In the genomic region with DNA sequence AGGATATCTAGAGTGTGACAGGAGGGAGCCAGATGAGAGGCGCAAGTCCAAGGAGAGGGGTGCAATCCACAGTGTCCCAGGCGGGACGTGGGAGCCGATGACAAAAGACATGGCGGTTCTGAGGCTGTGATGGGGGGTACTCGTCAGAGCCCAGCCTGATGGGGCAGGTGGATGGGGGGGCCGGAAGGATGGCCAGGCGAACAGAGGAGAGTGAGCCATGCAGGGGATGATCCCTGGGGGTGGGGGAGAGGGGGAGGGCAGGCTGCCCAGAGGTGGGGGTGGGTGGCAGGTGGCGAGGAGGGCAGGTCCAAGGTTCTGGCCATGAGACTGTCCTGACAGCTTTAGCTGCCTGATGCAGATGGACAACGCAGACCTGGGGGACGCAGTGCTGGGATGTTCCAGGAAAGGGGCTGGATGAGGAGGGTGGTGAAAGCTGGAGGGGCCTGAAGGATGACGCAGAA, we compare ENCODE assay signal across 1 cellular context.
TF ChIP-seq lines count a peak whose summit lies in the region.

No MANE protein-coding gene starts in this region.

TF ChIP-seq in A549, 52 proteins besides CTCF, POLR2A, EP300 and RAD21 (continued from another document):
- TF ChIP-seq TP53 (CRISPR knock-in tag; IDR thresholded peaks at IDR 0.05) (no peak), MAFK (IDR thresholded peaks at IDR 0.05; ENCODE audit: partially characterized antibody) (no peak), CBX2 (IDR thresholded peaks at IDR 0.05; ENCODE audit: borderline replicate concordance, low read depth) (no peak), ZC3H11A (IDR thresholded peaks at IDR 0.05) (no peak), POLR2AphosphoS2 (conservative IDR thresholded peaks at IDR 0.05; ENCODE audit: low read length) (no peak), CEBPB (IDR thresholded peaks at IDR 0.05) (no peak), FOXS1 (CRISPR knock-in tag; IDR thresholded peaks at IDR 0.05) (no peak), HDAC2 (IDR thresholded peaks at IDR 0.05) (no peak), JUN (IDR thresholded peaks at IDR 0.05) (no peak), RFX5 (IDR thresholded peaks at IDR 0.05) (no peak), EHMT2 (IDR thresholded peaks at IDR 0.05; ENCODE audit: low read depth) (no peak), ZSCAN20 (CRISPR knock-in tag; IDR thresholded peaks at IDR 0.05) (no peak), SMC3 (IDR thresholded peaks at IDR 0.05) (no peak)
- TF ChIP-seq, protein P1, sequence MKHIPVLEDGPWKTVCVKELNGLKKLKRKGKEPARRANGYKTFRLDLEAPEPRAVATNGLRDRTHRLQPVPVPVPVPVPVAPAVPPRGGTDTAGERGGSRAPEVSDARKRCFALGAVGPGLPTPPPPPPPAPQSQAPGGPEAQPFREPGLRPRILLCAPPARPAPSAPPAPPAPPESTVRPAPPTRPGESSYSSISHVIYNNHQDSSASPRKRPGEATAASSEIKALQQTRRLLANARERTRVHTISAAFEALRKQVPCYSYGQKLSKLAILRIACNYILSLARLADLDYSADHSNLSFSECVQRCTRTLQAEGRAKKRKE (CRISPR knock-in tag; IDR thresholded peaks at IDR 0.05; ENCODE audit: low read depth): no peak
- TF ChIP-seq, protein P2, sequence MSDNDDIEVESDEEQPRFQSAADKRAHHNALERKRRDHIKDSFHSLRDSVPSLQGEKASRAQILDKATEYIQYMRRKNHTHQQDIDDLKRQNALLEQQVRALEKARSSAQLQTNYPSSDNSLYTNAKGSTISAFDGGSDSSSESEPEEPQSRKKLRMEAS (IDR thresholded peaks at IDR 0.05): no peak
